Comparison of ENCODE assay signal across 1 cellular context in genomic region chr7:128654501-128654900, GRCh38. TPM values are rescaled to one million over a fixed set of nuclear protein-coding genes. Genes with fewer than 3 reads are reported as not detected.
"Had no signal": no experiment of that assay in that cellular context is flagged by ENCODE, and none has a peak within 500 bp of the region (broad histone marks: within the 10 kb centered on the region; RNA-seq: fewer than 3 reads in every experiment).

No MANE protein-coding gene starts in this region.

RNA-seq across cellular contexts. Expression of gene GARIN1A, which starts 17.6 kb away (rescaled TPM):
- polyA plus RNA-seq: naive thymus-derived CD4-positive, alpha-beta T cell had no signal
